8 cellular contexts compared by ENCODE assay signal in genomic region chr7:158094671-158095256, GRCh38.
"Had no signal": no experiment of that assay in that cellular context is flagged by ENCODE, and none has a peak within 500 bp of the region (broad histone marks: within the 10 kb centered on the region; RNA-seq: fewer than 3 reads in every experiment).

No MANE protein-coding gene starts in this region.

- H3K27me3 ChIP-seq: dorsolateral prefrontal cortex, foreskin keratinocyte had no signal

- ATAC-seq: activated T-cell treated with anti-CD3 and anti-CD28 coated beads, Interleukin-2, amount 50 U/mL, for 4 hours; foreskin keratinocyte; stimulated activated naive B cell treated with anti-CD40 and anti-IgM and Interleukin-4, amounts not matched to agents 10 μg/mL and 1 μg/mL and 100 μg/mL, for 72 hours had no signal

- H3K4me3 ChIP-seq: dorsolateral prefrontal cortex had no signal

- H3K27ac ChIP-seq: dorsolateral prefrontal cortex, foreskin keratinocyte, parathyroid adenoma had no signal

- H3K4me1 ChIP-seq: foreskin keratinocyte, parathyroid adenoma had no signal

- DNase-seq: activated CD4-positive, alpha-beta T cell treated with anti-CD3 and anti-CD28 coated beads, Interleukin-2, amount 50 U/mL, for 48 hours; activated T-cell treated with anti-CD3 and anti-CD28 coated beads, Interleukin-2, amount 50 U/mL, for 4 hours; foreskin keratinocyte; stimulated activated CD4-positive, alpha-beta T cell treated with anti-CD3 and anti-CD28 coated beads, Interleukin-2, amount 100 ng/mL, for 24 hours; stimulated activated naive B cell treated with anti-CD40 and anti-IgM and Interleukin-4, amounts not matched to agents 10 μg/mL and 1 μg/mL and 100 μg/mL, for 72 hours; T-helper 2 cell had no signal
